ENCODE assay signal across 8 cellular contexts in genomic region chr17:76267051-76267576, GRCh38. TPM values are rescaled to one million over a fixed set of nuclear protein-coding genes. Genes with fewer than 3 reads are reported as not detected.
DNase-seq lines count a peak whose midpoint lies in the region; ATAC-seq and TF ChIP-seq lines count a peak whose summit lies in the region.

No MANE protein-coding gene starts in this region.

- H3K27me3 Mint-ChIP-seq in T-helper 17 cell, result no peaks in the 10 kb centered on the region

- H3K27ac Mint-ChIP-seq in T-helper 17 cell, result peak overlapping the region; percentile 97

- peaks cover 11% of the 10 kb centered on the region for H3K36me3 ChIP-seq in skeletal muscle satellite cell (ENCODE audit: insufficient read depth, low read length)

- no peak for TF ChIP-seq CTCF in fibroblast of pulmonary artery (IDR thresholded peaks at IDR 0.05; ENCODE audit: low read length, missing control alignments)

- H3K4me2 ChIP-seq in skeletal muscle satellite cell (ENCODE audit: low read length), result peak overlapping the region; percentile 84

- no peaks in the 10 kb centered on the region for H3K27me3 ChIP-seq in skeletal muscle satellite cell (ENCODE audit: control insufficient read depth, insufficient read depth, low read length)

- H3K4me1 Mint-ChIP-seq in T-helper 17 cell, result peaks cover 49% of the 10 kb centered on the region

- peaks cover 4% of the 10 kb centered on the region for H3K36me3 Mint-ChIP-seq in T-helper 17 cell (ENCODE audit: low read depth)

- peaks cover 35% of the 10 kb centered on the region for H3K4me1 ChIP-seq in skeletal muscle satellite cell (ENCODE audit: control insufficient read depth, insufficient read depth, low read length)

- no peaks in the 10 kb centered on the region for H3K9me3 ChIP-seq in T-helper 17 cell (ENCODE audit: control insufficient read depth, low read length, poor library complexity, severe bottlenecking)
- H3K9me3 ChIP-seq in skeletal muscle satellite cell (replicated peaks; ENCODE audit: low read length), result no peaks in the 10 kb centered on the region

- DNase-seq in T-helper 17 cell (no peak), fibroblast of pulmonary artery (ENCODE audit: low read depth) (no peak), RPMI8226 (no peak), OCI-M2 (lab: John Stamatoyannopoulos, UW; ENCODE audit: unreplicated experiment) (no peak), KG1 (lab: John Stamatoyannopoulos, UW) (no peak)

- TF ChIP-seq POLR2A in GM19193 (IDR thresholded peaks at IDR 0.05; ENCODE audit: extremely low read depth, insufficient read depth, insufficient read length), result peak; percentile 31

- peak overlapping the region; percentile 72 for H3K4me3 ChIP-seq in fibroblast of pulmonary artery (replicated peaks; ENCODE audit: low read depth, low read length)
- peak overlapping the region; percentile 73 for H3K4me3 ChIP-seq in skeletal muscle satellite cell (ENCODE audit: low read length)

- peak overlapping the region; percentile 92 for H3K9ac ChIP-seq in skeletal muscle satellite cell (ENCODE audit: low read depth, low read length)

- peak overlapping the region; percentile 96 for H3K4me3 Mint-ChIP-seq in T-helper 17 cell

- ATAC-seq in T-helper 17 cell (no peak), GM18870 (IDR thresholded peaks at IDR 0.05; ENCODE audit: unreplicated experiment) (no peak)

RNA-seq across cellular contexts. Expression of gene UBALD2, which starts 2.0 kb away (rescaled TPM):
- 100 to 1,000 TPM; 201 to 252 TPM for total RNA-seq in T-helper 17 cell
- 2.0 and 2.8 TPM in 2 replicates for total RNA-seq in skeletal muscle satellite cell (2012; rRNA removed)

RNA-seq across cellular contexts. Expression of gene RNF157, which starts 26.8 kb away (rescaled TPM):
- 10 to 100 TPM; 43.5 to 45.3 TPM for total RNA-seq in T-helper 17 cell
- 0.25 and 0.44 TPM in 2 replicates for total RNA-seq in skeletal muscle satellite cell (2012; rRNA removed)

RNA-seq across cellular contexts. Expression of gene QRICH2, which starts 41.0 kb away (rescaled TPM):
- total RNA-seq in T-helper 17 cell, result 1 to 10 TPM; 1.7 to 3.6 TPM
- total RNA-seq in skeletal muscle satellite cell (2012; rRNA removed), result 1.3 and 1.5 TPM in 2 replicates
